Comparison of ENCODE assay signal across 8 cellular contexts in genomic region chr17:48544356-48545021, GRCh38.
A peak's percentile ranks its signal among the peaks of the same experiment; 100 is the strongest.
DNase-seq lines count a peak whose midpoint lies in the region; ATAC-seq and TF ChIP-seq lines count a peak whose summit lies in the region.

No MANE protein-coding gene starts in this region.

- no peak overlapping the region for H3K9ac ChIP-seq in HUES48 (ENCODE audit: low read depth, low read length)

- H3K27me3 ChIP-seq in HUES48 (ENCODE audit: control insufficient read depth, insufficient read depth, low read length), result peaks cover 100% of the 10 kb centered on the region

- no peak overlapping the region for H3K27ac ChIP-seq in HUES48 (ENCODE audit: low read depth, low read length)

- H3K4me1 ChIP-seq in HUES48 (ENCODE audit: control insufficient read depth, insufficient read depth, low read length), result peaks cover 56% of the 10 kb centered on the region

- DNase-seq in AG10803 (ENCODE audit: low read depth) (peak; percentile 94), activated T-helper 1 cell treated with Interleukin-2 at 50 U/mL for 16 hours (ENCODE audit: low read depth) (peak; percentile 17), glomerular visceral epithelial cell (ENCODE audit: extremely low spot score) (peak; percentile 79), pons (ENCODE audit: low spot score) (peak; percentile 48), NAMALWA (ENCODE audit: low spot score) (no peak)

- no peak for ATAC-seq in HG03571 (IDR thresholded peaks at IDR 0.05; ENCODE audit: unreplicated experiment)
- ATAC-seq in GM18861 (IDR thresholded peaks at IDR 0.05; ENCODE audit: unreplicated experiment), result no peak

- H3K36me3 ChIP-seq in HUES48 (ENCODE audit: control insufficient read depth, insufficient read depth, low read length), result no peaks in the 10 kb centered on the region

- TF ChIP-seq CTCF in AG10803 (conservative IDR thresholded peaks at IDR 0.05; ENCODE audit: low read length), result no peak

- no peaks in the 10 kb centered on the region for H3K9me3 ChIP-seq in HUES48 (ENCODE audit: control insufficient read depth, insufficient read depth, low read length)

- H3K4me3 ChIP-seq in AG10803 (ENCODE audit: low read length), result peak overlapping the region; percentile 93
- H3K4me3 ChIP-seq in HUES48 (ENCODE audit: low read depth, low read length), result peak overlapping the region; percentile 32
